In genomic region chr3:187012609-187013051, GRCh38 we compare ENCODE assay signal across 8 cellular contexts.
A peak's percentile ranks its signal among the peaks of the same experiment; 100 is the strongest.
DNase-seq lines count a peak whose midpoint lies in the region; ATAC-seq, FAIRE-seq and TF ChIP-seq lines count a peak whose summit lies in the region.

No MANE protein-coding gene starts in this region.

- CTCF ChIA-PET in activated CD4-positive, alpha-beta memory T cell treated with anti-CD3 and anti-CD28 coated beads for 36 hours (lab: Charles Lee): no interaction called here

- no peak for TF ChIP-seq CTCF in HFFc6 (IDR thresholded peaks at IDR 0.05)

- H3K36me3 Mint-ChIP-seq in HFFc6 (ENCODE audit: low read depth): no peaks in the 10 kb centered on the region
- peaks cover 37% of the 10 kb centered on the region for H3K36me3 Mint-ChIP-seq in activated CD4-positive, alpha-beta memory T cell treated with anti-CD3 and anti-CD28 coated beads for 36 hours

- POLR2A ChIA-PET in activated CD4-positive, alpha-beta memory T cell treated with anti-CD3 and anti-CD28 coated beads for 36 hours (lab: Charles Lee): no interaction called here

- DNase-seq in HFFc6: no peak
- DNase-seq in activated CD4-positive, alpha-beta memory T cell treated with anti-CD3 and anti-CD28 coated beads for 36 hours: peak; percentile 53
- DNase-seq in left cardiac atrium: no peak
- peak; percentile 29 to 31 (median 29) for DNase-seq in stimulated activated CD4-positive, alpha-beta T cell treated with anti-CD3 and anti-CD28 coated beads, TNF-alpha, amount 100 ng/mL, for 4 hours (ENCODE audit: low read depth in 3 of 3)
- no peak for DNase-seq in NCI-H2107 (lab: John Stamatoyannopoulos, UW)
- no peak for DNase-seq in RCC 7860 (ENCODE audit: low spot score)

- no peaks in the 10 kb centered on the region for H3K9me3 Mint-ChIP-seq in HFFc6
- H3K9me3 Mint-ChIP-seq in activated CD4-positive, alpha-beta memory T cell treated with anti-CD3 and anti-CD28 coated beads for 36 hours: no peaks in the 10 kb centered on the region

- intact Hi-C loops in activated CD4-positive, alpha-beta memory T cell treated with anti-CD3 and anti-CD28 coated beads for 36 hours (cut with micrococcal nuclease): no loop called here
- intact Hi-C loops in left cardiac atrium (cut with DNase I): no loop called here

- ATAC-seq in left cardiac atrium: peak; percentile 13 to 67
- no peak for ATAC-seq in GM21515 (IDR thresholded peaks at IDR 0.05; ENCODE audit: unreplicated experiment)
- no peak for ATAC-seq in HG03460 (IDR thresholded peaks at IDR 0.05; ENCODE audit: unreplicated experiment)

- H3K4me1 Mint-ChIP-seq in HFFc6 (ENCODE audit: low read depth): peaks cover 28% of the 10 kb centered on the region
- H3K4me1 Mint-ChIP-seq in activated CD4-positive, alpha-beta memory T cell treated with anti-CD3 and anti-CD28 coated beads for 36 hours (ENCODE audit: low read depth): peaks cover 56% of the 10 kb centered on the region

- H3K27ac Mint-ChIP-seq in HFFc6: no peak overlapping the region
- peak overlapping the region; percentile 67 for H3K27ac Mint-ChIP-seq in activated CD4-positive, alpha-beta memory T cell treated with anti-CD3 and anti-CD28 coated beads for 36 hours

- no peak for FAIRE-seq in RCC 7860 (lab: Jason Lieb, UNC)

- peaks cover 10% of the 10 kb centered on the region for H3K27me3 Mint-ChIP-seq in HFFc6 (ENCODE audit: insufficient read depth)
- no peaks in the 10 kb centered on the region for H3K27me3 Mint-ChIP-seq in activated CD4-positive, alpha-beta memory T cell treated with anti-CD3 and anti-CD28 coated beads for 36 hours

- H3K4me3 Mint-ChIP-seq in HFFc6: peak overlapping the region; percentile 28; the same call in 1 of the 2 replicates
- H3K4me3 Mint-ChIP-seq in activated CD4-positive, alpha-beta memory T cell treated with anti-CD3 and anti-CD28 coated beads for 36 hours: peak overlapping the region; percentile 56

Comparison
In these comparisons a context has a peak if more than half of its experiments do, and no peak if none do; other contexts are left out.
1. DNase-seq: peak in activated CD4-positive, alpha-beta memory T cell treated with anti-CD3 and anti-CD28 coated beads for 36 hours (single experiment) and stimulated activated CD4-positive, alpha-beta T cell treated with anti-CD3 and anti-CD28 coated beads, TNF-alpha, amount 100 ng/mL, for 4 hours (3 of 3); none in HFFc6 (single experiment), left cardiac atrium (single experiment), NCI-H2107 (single experiment) and RCC 7860 (single experiment).
2. ATAC-seq: peak in left cardiac atrium (2 of 2); none in GM21515 (single experiment) and HG03460 (single experiment).